In the genomic region with DNA sequence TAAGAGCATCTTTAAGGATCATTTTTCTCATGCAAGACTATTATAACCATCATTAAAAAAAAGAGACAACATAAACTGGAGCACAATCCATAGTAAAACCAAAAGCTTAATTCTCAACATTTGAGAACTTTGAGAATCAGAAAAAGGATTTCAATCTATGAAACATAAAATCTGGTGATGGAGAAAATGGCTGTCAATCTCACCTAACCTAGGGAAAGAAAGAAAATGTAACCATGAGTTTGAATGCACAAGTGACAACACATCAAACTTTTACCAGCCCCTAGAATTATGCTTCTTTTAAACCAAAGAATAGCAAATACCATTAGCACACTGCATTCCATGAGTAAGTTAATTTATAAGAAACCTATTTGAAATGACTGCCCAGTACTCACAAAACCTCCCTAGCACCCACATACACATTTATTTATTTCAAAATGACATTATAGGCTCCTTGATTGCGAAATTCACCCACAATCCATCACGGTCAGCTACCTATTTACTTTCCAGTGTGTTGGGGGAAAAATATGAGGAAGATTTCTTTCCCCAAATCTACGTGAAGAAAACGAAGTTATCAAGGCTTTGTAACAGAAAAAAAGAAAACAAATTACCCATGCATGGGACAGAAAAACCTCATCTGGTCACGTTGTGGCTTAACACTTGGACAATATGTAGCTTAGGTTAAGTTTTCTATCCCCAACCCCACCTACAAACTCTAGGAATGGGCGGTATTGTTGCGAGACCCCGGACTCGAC, we compare ENCODE assay signal across 1 cellular context.
TF ChIP-seq lines count a peak whose summit lies in the region.

No MANE protein-coding gene starts in this region.

TF ChIP-seq in K562, 482 proteins besides CTCF, POLR2A, EP300 and RAD21 (continued from another document and continues in another):
- no peak for TF ChIP-seq ZNF395 (CRISPR knock-in tag; IDR thresholded peaks at IDR 0.05)
- TF ChIP-seq TRIM28 (IDR thresholded peaks at IDR 0.05) = no peak
- TF ChIP-seq HBP1 (CRISPR knock-in tag; IDR thresholded peaks at IDR 0.05) = no peak
- TF ChIP-seq, protein P1, sequence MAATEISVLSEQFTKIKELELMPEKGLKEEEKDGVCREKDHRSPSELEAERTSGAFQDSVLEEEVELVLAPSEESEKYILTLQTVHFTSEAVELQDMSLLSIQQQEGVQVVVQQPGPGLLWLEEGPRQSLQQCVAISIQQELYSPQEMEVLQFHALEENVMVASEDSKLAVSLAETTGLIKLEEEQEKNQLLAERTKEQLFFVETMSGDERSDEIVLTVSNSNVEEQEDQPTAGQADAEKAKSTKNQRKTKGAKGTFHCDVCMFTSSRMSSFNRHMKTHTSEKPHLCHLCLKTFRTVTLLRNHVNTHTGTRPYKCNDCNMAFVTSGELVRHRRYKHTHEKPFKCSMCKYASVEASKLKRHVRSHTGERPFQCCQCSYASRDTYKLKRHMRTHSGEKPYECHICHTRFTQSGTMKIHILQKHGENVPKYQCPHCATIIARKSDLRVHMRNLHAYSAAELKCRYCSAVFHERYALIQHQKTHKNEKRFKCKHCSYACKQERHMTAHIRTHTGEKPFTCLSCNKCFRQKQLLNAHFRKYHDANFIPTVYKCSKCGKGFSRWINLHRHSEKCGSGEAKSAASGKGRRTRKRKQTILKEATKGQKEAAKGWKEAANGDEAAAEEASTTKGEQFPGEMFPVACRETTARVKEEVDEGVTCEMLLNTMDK (IDR thresholded peaks at IDR 0.05; ENCODE audit: borderline replicate concordance, insufficient read depth, low read depth, low read length, poor library complexity, severe bottlenecking) = no peak
- TF ChIP-seq ZNF766 (CRISPR knock-in tag; conservative IDR thresholded peaks at IDR 0.05) = no peak
- TF ChIP-seq CHD2 (IDR thresholded peaks at IDR 0.05; ENCODE audit: low read depth, low read length) = no peak
- no peak for TF ChIP-seq HDAC2 (IDR thresholded peaks at IDR 0.05)
- no peak for TF ChIP-seq ZNF780A (CRISPR knock-in tag; IDR thresholded peaks at IDR 0.05)
- TF ChIP-seq PHB (CRISPR knock-in tag; IDR thresholded peaks at IDR 0.05) = no peak
- no peak for TF ChIP-seq TAF9B (IDR thresholded peaks at IDR 0.05; ENCODE audit: partially characterized antibody)
- no peak for TF ChIP-seq POU5F1 (IDR thresholded peaks at IDR 0.05; ENCODE audit: borderline replicate concordance, low read depth, low read length, partially characterized antibody)
- no peak for TF ChIP-seq XRCC5 (IDR thresholded peaks at IDR 0.05; ENCODE audit: low read depth, low read length)
- no peak for TF ChIP-seq SMARCA4 (IDR thresholded peaks at IDR 0.05)
- TF ChIP-seq CTBP1 (IDR thresholded peaks at IDR 0.05; ENCODE audit: borderline replicate concordance) = no peak
- TF ChIP-seq NR2C1 (IDR thresholded peaks at IDR 0.05) = no peak
- TF ChIP-seq NR2C1 (tag; IDR thresholded peaks at IDR 0.05) = no peak
- no peak for TF ChIP-seq CBFA2T2 (conservative IDR thresholded peaks at IDR 0.05)
- TF ChIP-seq ARNT (IDR thresholded peaks at IDR 0.05) = no peak
- TF ChIP-seq ZNF253 (CRISPR knock-in tag; conservative IDR thresholded peaks at IDR 0.05) = no peak
- no peak for TF ChIP-seq VEZF1 (CRISPR knock-in tag; IDR thresholded peaks at IDR 0.05)
- 0 out of 2 replicates have a peak, but pooled peaks have one; percentile 11 for TF ChIP-seq MXI1 (IDR thresholded peaks at IDR 0.05; ENCODE audit: low read depth, low read length)
- TF ChIP-seq PML (IDR thresholded peaks at IDR 0.05; ENCODE audit: low read length) = 0 out of 2 replicates have a peak, but pooled peaks have one; percentile 9
- no peak for TF ChIP-seq ID3 (CRISPR knock-in tag; IDR thresholded peaks at IDR 0.05)
- no peak for TF ChIP-seq ID3 (tag; IDR thresholded peaks at IDR 0.05)
- no peak for TF ChIP-seq HIVEP1 (CRISPR knock-in tag; IDR thresholded peaks at IDR 0.05)
- peak; percentile 80 for TF ChIP-seq CEBPG (CRISPR knock-in tag; IDR thresholded peaks at IDR 0.05)
- TF ChIP-seq CEBPG (tag; conservative IDR thresholded peaks at IDR 0.05 in 1 of 2, IDR thresholded peaks at IDR 0.05 in 1 of 2) = peak; percentile 86 to 96
- TF ChIP-seq, protein P2, sequence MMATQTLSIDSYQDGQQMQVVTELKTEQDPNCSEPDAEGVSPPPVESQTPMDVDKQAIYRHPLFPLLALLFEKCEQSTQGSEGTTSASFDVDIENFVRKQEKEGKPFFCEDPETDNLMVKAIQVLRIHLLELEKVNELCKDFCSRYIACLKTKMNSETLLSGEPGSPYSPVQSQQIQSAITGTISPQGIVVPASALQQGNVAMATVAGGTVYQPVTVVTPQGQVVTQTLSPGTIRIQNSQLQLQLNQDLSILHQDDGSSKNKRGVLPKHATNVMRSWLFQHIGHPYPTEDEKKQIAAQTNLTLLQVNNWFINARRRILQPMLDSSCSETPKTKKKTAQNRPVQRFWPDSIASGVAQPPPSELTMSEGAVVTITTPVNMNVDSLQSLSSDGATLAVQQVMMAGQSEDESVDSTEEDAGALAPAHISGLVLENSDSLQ (IDR thresholded peaks at IDR 0.05) = peak; percentile 33; the same call in 1 of the 2 replicates
- 0 out of 2 replicates have a peak, but pooled peaks have one; percentile 2 for TF ChIP-seq HMGXB4 (CRISPR knock-in tag; IDR thresholded peaks at IDR 0.05)
- no peak for TF ChIP-seq NCOA2 (IDR thresholded peaks at IDR 0.05; ENCODE audit: partially characterized antibody in 2 of 2)
- TF ChIP-seq CGGBP1 (CRISPR knock-in tag; IDR thresholded peaks at IDR 0.05) = no peak
- no peak for TF ChIP-seq NFE2 (IDR thresholded peaks at IDR 0.05; ENCODE audit: low read depth)
- TF ChIP-seq ATF3 (IDR thresholded peaks at IDR 0.05) = peak; percentile 36; the same call in 1 of the 2 replicates
- TF ChIP-seq ATF3 (CRISPR knock-in tag; conservative IDR thresholded peaks at IDR 0.05) = no peak
- no peak for TF ChIP-seq SAP30 (IDR thresholded peaks at IDR 0.05; ENCODE audit: borderline replicate concordance, insufficient read depth, low read depth, low read length, poor library complexity, severe bottlenecking)
- no peak for TF ChIP-seq ARID1B (IDR thresholded peaks at IDR 0.05)
- TF ChIP-seq SIN3A (IDR thresholded peaks at IDR 0.05; ENCODE audit: borderline replicate concordance in 2 of 2, control insufficient read depth in 1 of 2, low read depth in 2 of 2, low read length in 2 of 2) = no peak; a peak in 1 of 4 replicates
- TF ChIP-seq HDAC1 (IDR thresholded peaks at IDR 0.05) = no peak
- TF ChIP-seq ZNF217 (CRISPR knock-in tag; IDR thresholded peaks at IDR 0.05) = no peak
- TF ChIP-seq SMARCE1 (IDR thresholded peaks at IDR 0.05) = no peak
- no peak for TF ChIP-seq ZNF639 (CRISPR knock-in tag; conservative IDR thresholded peaks at IDR 0.05 in 1 of 2, IDR thresholded peaks at IDR 0.05 in 1 of 2)
- TF ChIP-seq, protein P3, sequence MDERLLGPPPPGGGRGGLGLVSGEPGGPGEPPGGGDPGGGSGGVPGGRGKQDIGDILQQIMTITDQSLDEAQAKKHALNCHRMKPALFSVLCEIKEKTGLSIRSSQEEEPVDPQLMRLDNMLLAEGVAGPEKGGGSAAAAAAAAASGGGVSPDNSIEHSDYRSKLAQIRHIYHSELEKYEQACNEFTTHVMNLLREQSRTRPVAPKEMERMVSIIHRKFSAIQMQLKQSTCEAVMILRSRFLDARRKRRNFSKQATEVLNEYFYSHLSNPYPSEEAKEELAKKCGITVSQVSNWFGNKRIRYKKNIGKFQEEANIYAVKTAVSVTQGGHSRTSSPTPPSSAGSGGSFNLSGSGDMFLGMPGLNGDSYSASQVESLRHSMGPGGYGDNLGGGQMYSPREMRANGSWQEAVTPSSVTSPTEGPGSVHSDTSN (CRISPR knock-in tag; IDR thresholded peaks at IDR 0.05; ENCODE audit: low read depth) = no peak
- TF ChIP-seq, protein P3 (tag; conservative IDR thresholded peaks at IDR 0.05; ENCODE audit: low read depth) = no peak
